28 cellular contexts compared by ENCODE assay signal in genomic region chr5:56535347-56535746, GRCh38.
DNase-seq lines count a peak whose midpoint lies in the region; ATAC-seq, FAIRE-seq and TF ChIP-seq lines count a peak whose summit lies in the region.
"Had no signal": no experiment of that assay in that cellular context is flagged by ENCODE, and none has a peak within 500 bp of the region (broad histone marks: within the 10 kb centered on the region; RNA-seq: fewer than 3 reads in every experiment).

No MANE protein-coding gene starts in this region.

- RAD21 ChIA-PET in HCT116 (lab: Charles Lee; ENCODE audit: low non-redundant PET in 1 of 2, low total read pairs in 2 of 2, uncharacterized antibody in 2 of 2, unreplicated experiment in 2 of 2): no interaction called here

- no peaks in the 10 kb centered on the region for H3K36me3 Mint-ChIP-seq in mesothelial cell of epicardium
- H3K36me3 Mint-ChIP-seq: naive thymus-derived CD8-positive, alpha-beta T cell; stimulated activated effector memory CD8-positive, alpha-beta T cell treated with anti-CD3 and anti-CD28 coated beads, Interleukin-12 subunit alpha, Interleukin-12 subunit beta, amount 100 ng/mL, for 72 hours had no signal

- H3K27me3 ChIP-seq in HCT116 (ENCODE audit: insufficient read depth, low read length) (no peaks in the 10 kb centered on the region), PC-9 (ENCODE audit: insufficient read depth, low read depth) (no peaks in the 10 kb centered on the region)
- H3K27me3 ChIP-seq: left lung, suprapubic skin had no signal

- H3K4me1 ChIP-seq in HCT116 (ENCODE audit: control insufficient read depth in 1 of 2, insufficient read depth in 2 of 2, low read length in 2 of 2) (peaks cover 12 to 24% of the 10 kb centered on the region in 2 experiments), PC-9 (replicated peaks; ENCODE audit: insufficient read depth) (peaks cover 29% of the 10 kb centered on the region)

- H3K4me3 Mint-ChIP-seq in mesothelial cell of epicardium: no peak overlapping the region
- H3K4me3 Mint-ChIP-seq: endodermal cell; naive thymus-derived CD8-positive, alpha-beta T cell; stimulated activated effector memory CD8-positive, alpha-beta T cell treated with anti-CD3 and anti-CD28 coated beads, Interleukin-12 subunit alpha, Interleukin-12 subunit beta, amount 100 ng/mL, for 72 hours had no signal

- no peak for FAIRE-seq in D721Med (lab: Jason Lieb, UNC)
- FAIRE-seq: GM12892, K562, small intestine, urothelium cell line had no signal

- CTCF ChIA-PET in HCT116 (lab: Charles Lee) (no interaction called here), PC-9 (lab: Charles Lee) (no interaction called here)

- BruUV-seq in HCT116 (replicated peaks; lab: Mats Ljungman, UMichigan) (no TSS peak), PC-9 (replicated peaks; lab: Mats Ljungman, UMichigan) (no TSS peak)

- H3K9me3 ChIP-seq in HCT116 (ENCODE audit: control insufficient read depth in 1 of 2, insufficient read depth in 1 of 2, low read depth in 1 of 2, low read length in 2 of 2): no peaks in the 10 kb centered on the region
- H3K9me3 ChIP-seq in PC-9 (ENCODE audit: insufficient read depth, low read depth): no peaks in the 10 kb centered on the region
- H3K9me3 ChIP-seq: left lung, suprapubic skin had no signal

- TF ChIP-seq POLR2A in HCT116 (IDR thresholded peaks at IDR 0.05; ENCODE audit: borderline replicate concordance, extremely low read depth, insufficient read depth, insufficient read length): no peak

- H4K20me1 ChIP-seq in HCT116 (ENCODE audit: insufficient read depth): no peaks in the 10 kb centered on the region
- H4K20me1 ChIP-seq in PC-9 (ENCODE audit: insufficient read depth): no peaks in the 10 kb centered on the region

- H3F3A ChIP-seq in PC-9 (ENCODE audit: insufficient read depth, low read depth): peaks cover 10% of the 10 kb centered on the region; the same call in 1 of the 2 replicates

- POLR2A ChIA-PET in HCT116 (lab: Charles Lee): no interaction called here
- POLR2A ChIA-PET in PC-9 (lab: Charles Lee; ENCODE audit: unreplicated experiment): interaction anchor here (0.6 kb wide), 1 partner anchor 703 kb away, joined by 3 read pairs; no protein-coding TSS in a partner anchor

- H3K9ac ChIP-seq in HCT116 (ENCODE audit: low read length): no peak overlapping the region

- H3K9me3 Mint-ChIP-seq in mesothelial cell of epicardium: no peaks in the 10 kb centered on the region
- H3K9me3 Mint-ChIP-seq: endodermal cell; naive thymus-derived CD8-positive, alpha-beta T cell; stimulated activated effector memory CD8-positive, alpha-beta T cell treated with anti-CD3 and anti-CD28 coated beads, Interleukin-12 subunit alpha, Interleukin-12 subunit beta, amount 100 ng/mL, for 72 hours had no signal

- H3K4me2 ChIP-seq in HCT116 (ENCODE audit: low read length) (no peak overlapping the region), PC-9 (peak overlapping the region; percentile 25; the same call in 1 of the 2 replicates)

- no peaks in the 10 kb centered on the region for H3K9me2 ChIP-seq in HCT116 (ENCODE audit: insufficient read depth)
- no peaks in the 10 kb centered on the region for H3K9me2 ChIP-seq in PC-9 (ENCODE audit: insufficient read depth)

- TF ChIP-seq RAD21 in HCT116 (IDR thresholded peaks at IDR 0.05; ENCODE audit: low read depth): no peak

- ATAC-seq in HCT116: no peak
- no peak for ATAC-seq in HG02588 (IDR thresholded peaks at IDR 0.05; ENCODE audit: unreplicated experiment)
- ATAC-seq: K562; left lung; naive thymus-derived CD8-positive, alpha-beta T cell had no signal

- no peaks in the 10 kb centered on the region for H3K27me3 Mint-ChIP-seq in mesothelial cell of epicardium (ENCODE audit: low read depth)
- H3K27me3 Mint-ChIP-seq: naive thymus-derived CD8-positive, alpha-beta T cell had no signal

- H3K4me3 ChIP-seq in HCT116 (replicated peaks in 1 of 2; ENCODE audit: low read depth in 1 of 2, low read length in 2 of 2) (no peak overlapping the region), PC-9 (no peak overlapping the region)
- H3K4me3 ChIP-seq: K562, left lung, suprapubic skin had no signal

- intact Hi-C loops in HCT116 (cut with micrococcal nuclease): no loop called here
- intact Hi-C loops in PC-9 (cut with micrococcal nuclease; ENCODE audit: unreplicated experiment): loop anchor here (2.0 kb wide), 1 partner anchor 185 kb away; no protein-coding TSS in a partner anchor

- no peak overlapping the region for H3K27ac ChIP-seq in HCT116 (ENCODE audit: low read depth, low read length)
- peak overlapping the region; percentile 66 for H3K27ac ChIP-seq in PC-9
- H3K27ac ChIP-seq: left lung had no signal

- H3K36me3 ChIP-seq in HCT116 (ENCODE audit: control insufficient read depth in 1 of 2, insufficient read depth in 2 of 2, low read length in 2 of 2): no peaks in the 10 kb centered on the region
- H3K36me3 ChIP-seq in PC-9 (ENCODE audit: low read depth): no peaks in the 10 kb centered on the region
- H3K36me3 ChIP-seq: left lung, suprapubic skin had no signal

- H3K4me1 Mint-ChIP-seq in mesothelial cell of epicardium: peaks cover 19% of the 10 kb centered on the region
- H3K4me1 Mint-ChIP-seq: stimulated activated effector memory CD8-positive, alpha-beta T cell treated with anti-CD3 and anti-CD28 coated beads, Interleukin-12 subunit alpha, Interleukin-12 subunit beta, amount 100 ng/mL, for 72 hours had no signal

- H2AFZ ChIP-seq in HCT116 (ENCODE audit: low read depth, low read length, poor library complexity, severe bottlenecking): no peak overlapping the region
- H2AFZ ChIP-seq in PC-9: no peak overlapping the region

- DNase-seq in HCT116 (ENCODE audit: low read depth, low spot score) (no peak), PC-9 (peak in 1 of 2 experiments; percentile 60), glomerular visceral epithelial cell (ENCODE audit: extremely low spot score) (peak; percentile 29), mesothelial cell of epicardium (ENCODE audit: low spot score in 2 of 2, unreplicated experiment in 2 of 2) (no peak), D721Med (ENCODE audit: insufficient read length, low spot score) (no peak), DMS79 (lab: John Stamatoyannopoulos, UW) (no peak)
- DNase-seq in activated CD4-positive, alpha-beta T cell treated with anti-CD3 and anti-CD28 coated beads, Interleukin-2, amount 50 U/mL, for 1 hour: no peak
- DNase-seq: activated naive CD4-positive, alpha-beta T cell treated with Interleukin-2 at 50 U/mL for 16 hours; activated T-cell treated with anti-CD3 and anti-CD28 coated beads, Interleukin-2, amount 50 U/mL, for 48 hours; C1 segment of cervical spinal cord; cortex of kidney; EL; endodermal cell; HCEC 1CT; left lung; midbrain; MM.1S; naive thymus-derived CD8-positive, alpha-beta T cell; NCI-H1417 treated with DMSO at 0.1 percent for 48 hours; NCI-H446 treated with DMSO at 0.1 percent for 48 hours; SHP77 treated with DMSO at 0.1 percent for 48 hours; small intestine had no signal

- TF ChIP-seq CTCF in HCT116 (IDR thresholded peaks at IDR 0.05 in 2 of 3, conservative IDR thresholded peaks at IDR 0.05 in 1 of 3; ENCODE audit: borderline replicate concordance in 1 of 3, insufficient read depth in 1 of 3, low read depth in 2 of 3, low read length in 2 of 3): no peak
- TF ChIP-seq CTCF in PC-9 (conservative IDR thresholded peaks at IDR 0.05): no peak
- TF ChIP-seq CTCF in mesothelial cell of epicardium (IDR thresholded peaks at IDR 0.05; ENCODE audit: unreplicated experiment): no peak
- TF ChIP-seq CTCF in D721Med (IDR thresholded peaks at IDR 0.05; ENCODE audit: insufficient read depth, missing control alignments): no peak

- H3K27ac Mint-ChIP-seq in mesothelial cell of epicardium: peak overlapping the region; percentile 74
- H3K27ac Mint-ChIP-seq: stimulated activated effector memory CD8-positive, alpha-beta T cell treated with anti-CD3 and anti-CD28 coated beads, Interleukin-12 subunit alpha, Interleukin-12 subunit beta, amount 100 ng/mL, for 72 hours had no signal

- H3K79me2 ChIP-seq in HCT116 (ENCODE audit: insufficient read depth, low read length) (no peaks in the 10 kb centered on the region), PC-9 (ENCODE audit: low read depth) (no peaks in the 10 kb centered on the region)

TF ChIP-seq in HCT116, 20 proteins besides CTCF, POLR2A, EP300 and RAD21:
- peak; percentile 59; the same call in 1 of the 2 replicates for TF ChIP-seq SRF (IDR thresholded peaks at IDR 0.05; ENCODE audit: low read depth)
- TF ChIP-seq ZBTB33 (IDR thresholded peaks at IDR 0.05; ENCODE audit: extremely low read depth, insufficient replicate concordance, low read length): no peak
TF ChIP-seq in HCT116: peak in this region for 1.
